Comparison of ENCODE assay signal across 8 cellular contexts in the genomic region with DNA sequence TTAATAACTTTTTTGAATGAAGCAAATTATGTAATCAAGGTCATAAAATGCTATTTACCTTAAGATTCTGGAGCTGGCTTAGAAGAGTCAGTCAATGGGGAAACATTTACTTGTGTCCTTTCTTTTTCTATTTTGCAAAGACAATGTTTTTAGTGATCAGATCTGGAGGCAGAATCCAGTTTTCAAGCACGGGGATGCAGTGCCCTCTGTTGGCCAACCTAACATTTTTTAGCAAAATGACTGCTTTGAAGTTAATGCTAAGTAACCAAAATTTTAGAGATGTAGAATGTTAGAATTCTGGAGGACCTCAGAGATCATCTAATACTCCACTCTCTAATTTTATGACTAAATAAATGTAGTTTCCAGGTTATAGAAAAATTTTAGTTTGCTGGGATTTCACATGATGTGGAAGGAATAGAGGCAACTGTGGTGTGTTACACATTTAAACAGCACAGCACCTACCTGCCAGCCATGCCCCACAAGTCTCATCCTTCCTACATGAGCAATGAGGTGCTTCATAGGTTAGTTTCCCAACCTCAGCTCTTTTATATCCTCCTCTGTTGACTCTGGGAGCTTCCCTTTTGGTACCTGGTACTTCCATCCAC. TPM values are rescaled to one million over a fixed set of nuclear protein-coding genes. Genes with fewer than 3 reads are reported as not detected.
DNase-seq lines count a peak whose midpoint lies in the region; TF ChIP-seq lines count a peak whose summit lies in the region.

No MANE protein-coding gene starts in this region.

- H3K36me3 ChIP-seq in OCI-LY3 (replicated peaks; ENCODE audit: low read depth, low read length): no peaks in the 10 kb centered on the region
- H3K36me3 ChIP-seq in neuronal stem cell (replicated peaks in 1 of 2; ENCODE audit: control insufficient read depth in 2 of 2, insufficient read depth in 2 of 2, low read length in 2 of 2): no peaks in the 10 kb centered on the region

- H3K23ac ChIP-seq in neuronal stem cell (ENCODE audit: low read depth, low read length, poor library complexity): no peak overlapping the region

- H3K27ac ChIP-seq in 22Rv1: no peak overlapping the region
- H3K27ac ChIP-seq in OCI-LY3 (ENCODE audit: low read length): no peak overlapping the region
- no peak overlapping the region for H3K27ac ChIP-seq in neuronal stem cell (replicated peaks; ENCODE audit: low read length)

- H4K8ac ChIP-seq in neuronal stem cell (ENCODE audit: low read depth, low read length): no peak overlapping the region

- H3K4me3 ChIP-seq in OCI-LY3 (ENCODE audit: low read length) (no peak overlapping the region), fibroblast of the aortic adventitia (ENCODE audit: low read depth, low read length) (no peak overlapping the region), neuronal stem cell (ENCODE audit: low read length in 2 of 2) (no peak overlapping the region)

- H3K9me3 ChIP-seq in OCI-LY3 (ENCODE audit: insufficient read depth, low read length) (no peaks in the 10 kb centered on the region), neuronal stem cell (replicated peaks in 1 of 2; ENCODE audit: control insufficient read depth in 2 of 2, insufficient read depth in 1 of 2, low read depth in 1 of 2, low read length in 2 of 2) (no peaks in the 10 kb centered on the region)

- H3K27me3 ChIP-seq in OCI-LY3 (ENCODE audit: low read depth, low read length) (no peaks in the 10 kb centered on the region), neuronal stem cell (ENCODE audit: control insufficient read depth in 3 of 3, insufficient read depth in 3 of 3, low read depth in 1 of 3, low read length in 3 of 3) (no peaks in the 10 kb centered on the region)

- H3K4ac ChIP-seq in neuronal stem cell (ENCODE audit: low read length): no peak overlapping the region

- H2BK12ac ChIP-seq in neuronal stem cell (ENCODE audit: low read length): no peak overlapping the region

- no peaks in the 10 kb centered on the region for H3K4me1 ChIP-seq in OCI-LY3 (ENCODE audit: low read length)
- no peaks in the 10 kb centered on the region for H3K4me1 ChIP-seq in neuronal stem cell (ENCODE audit: control insufficient read depth in 2 of 2, insufficient read depth in 1 of 2, low read depth in 1 of 2, low read length in 2 of 2)

- no peak overlapping the region for H3K9ac ChIP-seq in OCI-LY3 (ENCODE audit: low read length)
- no peak overlapping the region for H3K9ac ChIP-seq in neuronal stem cell (ENCODE audit: low read depth, low read length, poor library complexity)

- no peak overlapping the region for H2BK15ac ChIP-seq in neuronal stem cell (ENCODE audit: low read length)

- H2BK5ac ChIP-seq in neuronal stem cell (ENCODE audit: low read length): no peak overlapping the region

- H2BK120ac ChIP-seq in neuronal stem cell (ENCODE audit: low read depth, low read length): no peak overlapping the region

- no peak overlapping the region for H3K18ac ChIP-seq in neuronal stem cell (ENCODE audit: low read length)

- H2AFZ ChIP-seq in OCI-LY3 (ENCODE audit: low read depth, low read length) (no peak overlapping the region), neuronal stem cell (ENCODE audit: low read length) (no peak overlapping the region)

- peak; percentile 51 for DNase-seq in activated T-cell treated with anti-CD3 and anti-CD28 coated beads for 48 hours (ENCODE audit: low read depth)
- DNase-seq in fibroblast of the aortic adventitia (ENCODE audit: low read depth): peak; percentile 70
- peak; percentile 37 for DNase-seq in putamen (ENCODE audit: low spot score)
- no peak for DNase-seq in NCI-H226
- DNase-seq in neuronal stem cell (ENCODE audit: low spot score): no peak

- no peak overlapping the region for H4K91ac ChIP-seq in neuronal stem cell (ENCODE audit: low read depth, low read length, poor library complexity)

- H3K14ac ChIP-seq in neuronal stem cell (ENCODE audit: low read length): no peak overlapping the region

- no peak overlapping the region for H3K4me2 ChIP-seq in OCI-LY3 (ENCODE audit: low read length)
- no peak overlapping the region for H3K4me2 ChIP-seq in neuronal stem cell (ENCODE audit: insufficient read depth, low read length, poor library complexity, severe bottlenecking)

- WGBS in neuronal stem cell (ENCODE audit: extremely low coverage in 2 of 2, insufficient read length in 2 of 2, insufficient replicate concordance in 1 of 2), 2 donors: no CpG with 5 or more reads among the region's 1 CpG

- TF ChIP-seq CTCF in 22Rv1 (IDR thresholded peaks at IDR 0.05): peak; percentile 85
- peak; percentile 67 for TF ChIP-seq CTCF in GM12872 (IDR thresholded peaks at IDR 0.05; ENCODE audit: insufficient read depth, low read depth, low read length)
- TF ChIP-seq CTCF in OCI-LY3 (IDR thresholded peaks at IDR 0.05; ENCODE audit: low read depth, low read length): peak; percentile 88
- peak; percentile 71 for TF ChIP-seq CTCF in fibroblast of the aortic adventitia (IDR thresholded peaks at IDR 0.05; ENCODE audit: insufficient read depth, low read length)

- no peaks in the 10 kb centered on the region for H3K79me1 ChIP-seq in neuronal stem cell (ENCODE audit: low read depth, low read length)

- H4K20me1 ChIP-seq in OCI-LY3 (ENCODE audit: insufficient read depth, low read length): no peaks in the 10 kb centered on the region

- no peak overlapping the region for H2AK5ac ChIP-seq in neuronal stem cell (ENCODE audit: low read depth, low read length)

- no peaks in the 10 kb centered on the region for H3K79me2 ChIP-seq in OCI-LY3 (ENCODE audit: low read length)

RNA-seq across cellular contexts. Expression of a gene that starts 23.6 kb away (rescaled TPM):
- total RNA-seq in fibroblast of the aortic adventitia (ENCODE audit: low replicate concordance): not detected in 2 replicates
- not detected for polyA plus RNA-seq in neuronal stem cell (2013, experiment 1 of 2)
- not detected for polyA plus RNA-seq in neuronal stem cell (2013, experiment 2 of 2)

RNA-seq across cellular contexts. Expression of a gene that starts 26.5 kb away (rescaled TPM):
- total RNA-seq in fibroblast of the aortic adventitia (ENCODE audit: low replicate concordance): 0.09 TPM in 1 of 2 replicates, not detected in the other
- not detected for polyA plus RNA-seq in neuronal stem cell (2013, experiment 1 of 2)
- polyA plus RNA-seq in neuronal stem cell (2013, experiment 2 of 2): not detected

Comparison
In these comparisons a context has a peak if more than half of its experiments do, and no peak if none do; other contexts are left out.
1. DNase-seq: peak in activated T-cell treated with anti-CD3 and anti-CD28 coated beads for 48 hours (single experiment), fibroblast of the aortic adventitia (single experiment) and putamen (single experiment); none in NCI-H226 (single experiment) and neuronal stem cell (single experiment).
2. Peak in every context shown above with its lines, with median percentiles within 50 percentile points of each other: CTCF ChIP-seq.